8 cellular contexts compared by ENCODE assay signal in genomic region chr17:68248199-68248825, GRCh38. TPM values are rescaled to one million over a fixed set of nuclear protein-coding genes. Genes with fewer than 3 reads are reported as not detected.
DNase-seq lines count a peak whose midpoint lies in the region; ATAC-seq and TF ChIP-seq lines count a peak whose summit lies in the region.

No MANE protein-coding gene starts in this region.

- peaks cover 4% of the 10 kb centered on the region; the same call in 1 of the 2 replicates for H3K4me1 ChIP-seq in HUES64 (ENCODE audit: insufficient read depth, low read length)

- peaks cover 31% of the 10 kb centered on the region for H3K36me3 ChIP-seq in HUES64 (ENCODE audit: insufficient read depth, low read length)

- POLR2A ChIA-PET in activated CD4-positive, alpha-beta memory T cell treated with anti-CD3 and anti-CD28 coated beads, Interleukin-2, amount 10 ng/mL, durations not matched to agents 7 days and 5 days (lab: Charles Lee) = interaction anchor here (0.8 to 5.9 kb wide), 37 partner anchors 7 to 250 kb away, joined by 3 to 112 read pairs (median 5); partner anchors contain the start of genes ARSG, KPNA2, SLC16A6 and WIPI1

- DNase-seq in ELR (ENCODE audit: low read depth) (peak; percentile 64), foreskin fibroblast (peak; percentile 47 to 73), osteocyte (ENCODE audit: extremely low spot score, unreplicated experiment) (no peak), GM13977 (ENCODE audit: low spot score) (no peak), retina (no peak)
- DNase-seq in activated CD4-positive, alpha-beta memory T cell treated with anti-CD3 and anti-CD28 coated beads, Interleukin-2, amount 10 ng/mL, durations not matched to agents 7 days and 5 days = no peak

- no peak for TF ChIP-seq CTCF in foreskin fibroblast (IDR thresholded peaks at IDR 0.05; ENCODE audit: low read depth, low read length)
- TF ChIP-seq CTCF in osteocyte (IDR thresholded peaks at IDR 0.05) = no peak
- TF ChIP-seq CTCF in GM13977 (IDR thresholded peaks at IDR 0.05; ENCODE audit: extremely low read depth, insufficient read depth, missing control alignments) = no peak

- in situ Hi-C loops in GM13977 (cut with MboI; ENCODE audit: low pct_unique_long_range_greater_than_20kb, low sequenced_read_pairs, unreplicated experiment) = no loop called here

- peak overlapping the region; percentile 82 for H3K4me3 ChIP-seq in HUES64 (ENCODE audit: low read length)
- peak overlapping the region; percentile 64 to 73 for H3K4me3 ChIP-seq in foreskin fibroblast (ENCODE audit: low read depth in 1 of 2, low read length in 2 of 2)

- no peak overlapping the region for H3K27ac ChIP-seq in HUES64 (ENCODE audit: low read depth, low read length)

- no peaks in the 10 kb centered on the region for H3K27me3 ChIP-seq in HUES64 (ENCODE audit: insufficient read depth, low read length)

- no peaks in the 10 kb centered on the region for H3K9me3 ChIP-seq in HUES64 (ENCODE audit: insufficient read depth, low read depth, low read length)

- H3K36me3 Mint-ChIP-seq in activated CD4-positive, alpha-beta memory T cell treated with anti-CD3 and anti-CD28 coated beads, Interleukin-2, amount 10 ng/mL, durations not matched to agents 7 days and 5 days (ENCODE audit: low read depth) = peaks cover 52% of the 10 kb centered on the region
- H3K36me3 Mint-ChIP-seq in osteocyte (ENCODE audit: unreplicated experiment) = peaks cover 21% of the 10 kb centered on the region

- CTCF ChIA-PET in activated CD4-positive, alpha-beta memory T cell treated with anti-CD3 and anti-CD28 coated beads, Interleukin-2, amount 10 ng/mL, durations not matched to agents 7 days and 5 days (lab: Charles Lee) = interaction anchor here (0.6 to 5.8 kb wide), 14 partner anchors 11 to 218 kb away, joined by 3 to 27 read pairs (median 6); no protein-coding TSS in a partner anchor

- ATAC-seq in GM21390 (IDR thresholded peaks at IDR 0.05; ENCODE audit: unreplicated experiment) = peak; percentile 22

- H3K27me3 Mint-ChIP-seq in activated CD4-positive, alpha-beta memory T cell treated with anti-CD3 and anti-CD28 coated beads, Interleukin-2, amount 10 ng/mL, durations not matched to agents 7 days and 5 days = no peaks in the 10 kb centered on the region
- H3K27me3 Mint-ChIP-seq in osteocyte (ENCODE audit: unreplicated experiment) = no peaks in the 10 kb centered on the region

- WGBS in HUES64 = 7% methylated on average over 19 of the region's 19 CpGs

- no peaks in the 10 kb centered on the region for H3K9me3 Mint-ChIP-seq in activated CD4-positive, alpha-beta memory T cell treated with anti-CD3 and anti-CD28 coated beads, Interleukin-2, amount 10 ng/mL, durations not matched to agents 7 days and 5 days
- H3K9me3 Mint-ChIP-seq in osteocyte (ENCODE audit: unreplicated experiment) = no peaks in the 10 kb centered on the region

- peak overlapping the region; percentile 90 for H3K27ac Mint-ChIP-seq in activated CD4-positive, alpha-beta memory T cell treated with anti-CD3 and anti-CD28 coated beads, Interleukin-2, amount 10 ng/mL, durations not matched to agents 7 days and 5 days
- H3K27ac Mint-ChIP-seq in osteocyte (ENCODE audit: unreplicated experiment) = peak overlapping the region; percentile 96

- peak overlapping the region; percentile 85 for H3K4me3 Mint-ChIP-seq in activated CD4-positive, alpha-beta memory T cell treated with anti-CD3 and anti-CD28 coated beads, Interleukin-2, amount 10 ng/mL, durations not matched to agents 7 days and 5 days
- peak overlapping the region; percentile 95 for H3K4me3 Mint-ChIP-seq in osteocyte (ENCODE audit: unreplicated experiment)

- H3K9ac ChIP-seq in HUES64 (ENCODE audit: low read depth, low read length) = peak overlapping the region; percentile 49

- peaks cover 49% of the 10 kb centered on the region for H3K4me1 Mint-ChIP-seq in activated CD4-positive, alpha-beta memory T cell treated with anti-CD3 and anti-CD28 coated beads, Interleukin-2, amount 10 ng/mL, durations not matched to agents 7 days and 5 days
- peaks cover 17% of the 10 kb centered on the region for H3K4me1 Mint-ChIP-seq in osteocyte (ENCODE audit: unreplicated experiment)

RNA-seq across cellular contexts. Expression of gene AMZ2, which starts 0.5 kb away (rescaled TPM):
- 48.6 TPM for polyA plus RNA-seq in HUES64 (2013, experiment 1 of 2)
- 62.4 TPM for polyA plus RNA-seq in HUES64 (2013, experiment 2 of 2)
- 100 to 1,000 TPM; 106 to 121 TPM for total RNA-seq in activated CD4-positive, alpha-beta memory T cell treated with anti-CD3 and anti-CD28 coated beads, Interleukin-2, amount 10 ng/mL, durations not matched to agents 7 days and 5 days
- 66.5 and 69.8 TPM in 2 replicates for total RNA-seq in osteocyte

RNA-seq across cellular contexts. Expression of gene SLC16A6, which starts 42.6 kb away (rescaled TPM):
- 0.05 TPM for polyA plus RNA-seq in HUES64 (2013, experiment 1 of 2)
- polyA plus RNA-seq in HUES64 (2013, experiment 2 of 2) = 0.19 TPM
- total RNA-seq in activated CD4-positive, alpha-beta memory T cell treated with anti-CD3 and anti-CD28 coated beads, Interleukin-2, amount 10 ng/mL, durations not matched to agents 7 days and 5 days = 10 to 100 TPM; 10.4 to 10.8 TPM
- total RNA-seq in osteocyte = 2.1 and 2.7 TPM in 2 replicates

RNA-seq across cellular contexts. Expression of gene ARSG, which starts 43.0 kb away (rescaled TPM):
- 2.8 TPM for polyA plus RNA-seq in HUES64 (2013, experiment 1 of 2)
- 3.9 TPM for polyA plus RNA-seq in HUES64 (2013, experiment 2 of 2)
- 10 to 100 TPM; 13.5 to 16.8 TPM for total RNA-seq in activated CD4-positive, alpha-beta memory T cell treated with anti-CD3 and anti-CD28 coated beads, Interleukin-2, amount 10 ng/mL, durations not matched to agents 7 days and 5 days
- 8.7 and 8.9 TPM in 2 replicates for total RNA-seq in osteocyte

Comparison
In these comparisons a context has a peak if more than half of its experiments do, and no peak if none do; other contexts are left out.
1. DNase-seq: peak in ELR (single experiment) and foreskin fibroblast (2 of 2); none in activated CD4-positive, alpha-beta memory T cell treated with anti-CD3 and anti-CD28 coated beads, Interleukin-2, amount 10 ng/mL, durations not matched to agents 7 days and 5 days (single experiment), osteocyte (single experiment), GM13977 (single experiment) and retina (single experiment).